Comparison of ENCODE assay signal across 18 cellular contexts in genomic region chr6:106411034-106411433, GRCh38. TPM values are rescaled to one million over a fixed set of nuclear protein-coding genes. Genes with fewer than 3 reads are reported as not detected.
A peak's percentile ranks its signal among the peaks of the same experiment; 100 is the strongest.
DNase-seq lines count a peak whose midpoint lies in the region; ATAC-seq, FAIRE-seq and TF ChIP-seq lines count a peak whose summit lies in the region.
"Had no signal": no experiment of that assay in that cellular context is flagged by ENCODE, and none has a peak within 500 bp of the region (broad histone marks: within the 10 kb centered on the region; RNA-seq: fewer than 3 reads in every experiment).

No MANE protein-coding gene starts in this region.

- DNase-seq in LNCaP clone FGC (ENCODE audit: low read depth) (peak; percentile 51), hepatocyte (ENCODE audit: low spot score) (peak; percentile 19), pancreas (no peak), amniotic stem cell (lab: John Stamatoyannopoulos, UW) (no peak), SW480 (ENCODE audit: low spot score) (no peak)
- DNase-seq: C1 segment of cervical spinal cord; CD4-positive, alpha-beta memory T cell; DMS79; GM23248 had no signal

- peak overlapping the region; percentile 59 for H3K4me2 ChIP-seq in hepatocyte

- H3K9me3 ChIP-seq in hepatocyte (ENCODE audit: low read depth) (no peaks in the 10 kb centered on the region), pancreas (no peaks in the 10 kb centered on the region)

- H3K4me1 ChIP-seq in hepatocyte (ENCODE audit: insufficient read depth) (peaks cover 18% of the 10 kb centered on the region), pancreas (peaks cover 0 to 13% (median 9%) of the 10 kb centered on the region in 3 donors)

- no peaks in the 10 kb centered on the region for H4K20me1 ChIP-seq in hepatocyte (ENCODE audit: insufficient read depth, poor library complexity, severe bottlenecking)

- 56% methylated on average over 3 of the region's 3 CpGs for WGBS in hepatocyte (ENCODE audit: low lambda C conversion rate, missing lambda C conversion rate)
- 12 to 13% methylated on average over 3 of the region's 3 CpGs for WGBS in pancreas, 2 donors

- H3K4me3 ChIP-seq in LNCaP clone FGC (ENCODE audit: low read depth, low read length) (peak overlapping the region; percentile 14; the same call in 1 of the 2 replicates), hepatocyte (no peak overlapping the region), pancreas (no peak overlapping the region)
- H3K4me3 ChIP-seq: GM12878, GM23248 had no signal

- H3K27me3 ChIP-seq in hepatocyte, result no peaks in the 10 kb centered on the region
- no peaks in the 10 kb centered on the region for H3K27me3 ChIP-seq in pancreas

- H3K27ac ChIP-seq in hepatocyte (peak overlapping the region; percentile 71), pancreas (peak overlapping the region; percentile 42 to 66 (median 50))
- H3K27ac ChIP-seq: GM23248 had no signal

- intact Hi-C loops in pancreas (cut with DNase I), result no loop called here

- no peaks in the 10 kb centered on the region for H3K9me2 ChIP-seq in hepatocyte (replicated peaks; ENCODE audit: insufficient read depth)

- ATAC-seq in pancreas (peak; percentile 49 to 72 (median 53)), HG03520 (IDR thresholded peaks at IDR 0.05; ENCODE audit: unreplicated experiment) (no peak), HG03342 (IDR thresholded peaks at IDR 0.05; ENCODE audit: unreplicated experiment) (no peak)
- ATAC-seq: GM12878, HepG2 had no signal

- no peak for TF ChIP-seq CTCF in LNCaP clone FGC (IDR thresholded peaks at IDR 0.05; ENCODE audit: control insufficient read depth, extremely low read depth, insufficient read depth)
- no peak for TF ChIP-seq CTCF in hepatocyte (IDR thresholded peaks at IDR 0.05; ENCODE audit: poor library complexity)
- TF ChIP-seq CTCF in pancreas (IDR thresholded peaks at IDR 0.05), result no peak

- no peak overlapping the region for H2AFZ ChIP-seq in hepatocyte
- H2AFZ ChIP-seq: GM23248 had no signal

- FAIRE-seq in pancreas (lab: Jason Lieb, UNC), result no peak
- FAIRE-seq: A204.1, GM12878, GM18507, H54, HepG2, HTR-8/SVneo had no signal

- H3K36me3 ChIP-seq in hepatocyte (replicated peaks; ENCODE audit: insufficient read depth, low read depth) (no peaks in the 10 kb centered on the region), pancreas (no peaks in the 10 kb centered on the region)

- no peaks in the 10 kb centered on the region for H3K79me2 ChIP-seq in hepatocyte

RNA-seq across cellular contexts. Expression of gene CRYBG1, which starts 50.5 kb away (rescaled TPM):
- total RNA-seq in hepatocyte (9.3 and 10.0 TPM in 2 replicates), pancreas (1 to 10 TPM; 3.0 to 9.2 (median 4.8) TPM)
- polyA plus RNA-seq in hepatocyte (2.5 and 3.2 TPM in 2 replicates), pancreas (1 to 10 TPM; 2.3 to 3.3 TPM)
- total RNA-seq: G401 had no signal

Comparison
In these comparisons a context has a peak if more than half of its experiments do, and no peak if none do; other contexts are left out.
1. DNase-seq: peak in LNCaP clone FGC (single experiment) and hepatocyte (single experiment); none in pancreas (0 of 6), amniotic stem cell (single experiment) and SW480 (single experiment).
2. ATAC-seq: peak in pancreas (4 of 4); none in HG03520 (single experiment) and HG03342 (single experiment).